In genomic region chr13:110271313-110271712, GRCh38 we compare ENCODE assay signal across 19 cellular contexts. TPM values are rescaled to one million over a fixed set of nuclear protein-coding genes. Genes with fewer than 3 reads are reported as not detected.
"Had no signal": no experiment of that assay in that cellular context is flagged by ENCODE, and none has a peak within 500 bp of the region (broad histone marks: within the 10 kb centered on the region; RNA-seq: fewer than 3 reads in every experiment).

No MANE protein-coding gene starts in this region.

- H3K4me3 ChIP-seq: esophagus squamous epithelium, lung, right lobe of liver, tibial nerve, vagina had no signal

- H3K27ac ChIP-seq: esophagus squamous epithelium, right lobe of liver, vagina, VCaP had no signal

- DNase-seq: activated CD4-positive, alpha-beta memory T cell treated with anti-CD3 and anti-CD28 coated beads for 36 hours; activated naive CD4-positive, alpha-beta T cell; activated T-cell treated with anti-CD3 and anti-CD28 coated beads, Interleukin-2, amount 50 U/mL, for 1 hour; effector CD8-positive, alpha-beta T cell; esophagus squamous epithelium; left cardiac atrium; nephron progenitor cell; nucleus accumbens; right lobe of liver; stimulated activated naive B cell treated with anti-CD40 and anti-IgM and Interleukin-4, amounts not matched to agents 10 μg/mL and 1 μg/mL and 100 μg/mL, for 72 hours; substantia nigra; SW 1271; T-helper 2 cell had no signal

- H3K27me3 ChIP-seq: esophagus squamous epithelium, right lobe of liver, tibial nerve, vagina had no signal

- H3K9me3 ChIP-seq: esophagus squamous epithelium, right lobe of liver, tibial nerve, vagina had no signal

- H3K36me3 ChIP-seq: esophagus squamous epithelium, right lobe of liver, vagina had no signal

RNA-seq across cellular contexts. Expression of gene COL4A1, which starts 35.6 kb away (rescaled TPM):
- total RNA-seq: activated CD4-positive, alpha-beta memory T cell treated with anti-CD3 and anti-CD28 coated beads for 36 hours; activated CD8-positive, alpha-beta memory T cell treated with anti-CD3 and anti-CD28 coated beads, Interleukin-2, amount 10 ng/mL, durations not matched to agents 7 days and 5 days; activated T-helper 17 cell treated with anti-CD3 and anti-CD28 coated beads, Interleukin-2, amount 50 U/mL, for 72 hours had no signal

RNA-seq across cellular contexts. Expression of gene COL4A2, which starts 35.8 kb away (rescaled TPM):
- total RNA-seq: activated CD4-positive, alpha-beta memory T cell treated with anti-CD3 and anti-CD28 coated beads for 36 hours; activated CD8-positive, alpha-beta memory T cell treated with anti-CD3 and anti-CD28 coated beads, Interleukin-2, amount 10 ng/mL, durations not matched to agents 7 days and 5 days had no signal
